ENCODE assay signal across 1 cellular context in genomic region chr1:155294520-155295182, GRCh38.
TF ChIP-seq lines count a peak whose summit lies in the region.

No MANE protein-coding gene starts in this region.

TF ChIP-seq in HepG2, 621 proteins besides CTCF, POLR2A, EP300 and RAD21:
- 0 out of 2 replicates have a peak, but pooled peaks have one; percentile 0 for TF ChIP-seq RBFOX2 (IDR thresholded peaks at IDR 0.05; ENCODE audit: low read depth, low read length)
- no peak for TF ChIP-seq HNF4G (IDR thresholded peaks at IDR 0.05; ENCODE audit: borderline replicate concordance, low read depth, low read length)
- no peak for TF ChIP-seq HNF4G (CRISPR knock-in tag; IDR thresholded peaks at IDR 0.05; ENCODE audit: borderline replicate concordance, low read depth)
- no peak for TF ChIP-seq HOXA5 (CRISPR knock-in tag; IDR thresholded peaks at IDR 0.05)
